Comparison of ENCODE assay signal across 13 cellular contexts in the genomic region with DNA sequence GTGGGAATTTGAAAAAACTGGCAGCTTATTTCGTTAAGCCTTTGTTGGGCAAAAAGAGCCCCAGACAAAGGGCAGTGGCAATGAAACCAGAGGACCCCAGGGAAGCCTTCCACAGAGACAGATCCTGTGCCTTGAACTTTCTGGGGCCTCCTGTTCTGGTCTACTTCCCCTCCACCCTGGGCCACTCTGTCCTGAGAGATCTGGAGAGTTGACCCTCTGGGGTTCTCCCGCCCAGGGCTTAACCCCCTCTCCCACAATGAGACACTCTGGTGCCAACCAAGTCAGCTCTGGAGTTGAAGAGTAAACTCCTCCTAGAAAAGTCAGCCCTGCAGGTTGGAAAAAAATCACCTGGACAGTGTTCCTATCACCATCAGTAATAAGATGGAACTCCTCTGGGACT.
"Had no signal": no experiment of that assay in that cellular context is flagged by ENCODE, and none has a peak within 500 bp of the region (broad histone marks: within the 10 kb centered on the region; RNA-seq: fewer than 3 reads in every experiment).

No MANE protein-coding gene starts in this region.

- H3K4me3 ChIP-seq: cardiac muscle cell, colonic mucosa, ovary, uterus had no signal

- H3K27ac ChIP-seq: colonic mucosa, ovary, VCaP had no signal

- ATAC-seq: activated naive CD8-positive, alpha-beta T cell treated with anti-CD3 and anti-CD28 coated beads, Interleukin-2, amount 50 U/mL, for 24 hours; stimulated activated naive CD8-positive, alpha-beta T cell treated with anti-CD3 and anti-CD28 coated beads, Interleukin-15, Interleukin-2, amounts not matched to agents 100 U/mL and 50 U/mL, for 24 hours had no signal

- H3K36me3 ChIP-seq: colonic mucosa, ovary, uterus had no signal

- H3K4me1 ChIP-seq: colonic mucosa had no signal

- DNase-seq: activated CD4-positive, alpha-beta T cell treated with anti-CD3 and anti-CD28 coated beads for 4 hours; activated naive CD4-positive, alpha-beta T cell treated with Interleukin-2 at 50 U/mL for 16 hours; activated naive CD8-positive, alpha-beta T cell treated with anti-CD3 and anti-CD28 coated beads, Interleukin-2, amount 50 U/mL, for 24 hours; colonic mucosa; effector CD8-positive, alpha-beta T cell; mesendoderm; ovary; stimulated activated CD4-positive, alpha-beta T cell treated with anti-CD3 and anti-CD28 coated beads, Interleukin-2, amount 100 ng/mL, for 48 hours; stimulated activated naive CD8-positive, alpha-beta T cell treated with anti-CD3 and anti-CD28 coated beads, Interleukin-15, Interleukin-2, amounts not matched to agents 100 U/mL and 50 U/mL, for 24 hours; T1000; uterus had no signal

- H3K9me3 ChIP-seq: colonic mucosa, ovary, uterus had no signal

- H3K27me3 ChIP-seq: cardiac muscle cell, colonic mucosa, ovary, uterus had no signal
